ENCODE assay signal across 8 cellular contexts in the genomic region with DNA sequence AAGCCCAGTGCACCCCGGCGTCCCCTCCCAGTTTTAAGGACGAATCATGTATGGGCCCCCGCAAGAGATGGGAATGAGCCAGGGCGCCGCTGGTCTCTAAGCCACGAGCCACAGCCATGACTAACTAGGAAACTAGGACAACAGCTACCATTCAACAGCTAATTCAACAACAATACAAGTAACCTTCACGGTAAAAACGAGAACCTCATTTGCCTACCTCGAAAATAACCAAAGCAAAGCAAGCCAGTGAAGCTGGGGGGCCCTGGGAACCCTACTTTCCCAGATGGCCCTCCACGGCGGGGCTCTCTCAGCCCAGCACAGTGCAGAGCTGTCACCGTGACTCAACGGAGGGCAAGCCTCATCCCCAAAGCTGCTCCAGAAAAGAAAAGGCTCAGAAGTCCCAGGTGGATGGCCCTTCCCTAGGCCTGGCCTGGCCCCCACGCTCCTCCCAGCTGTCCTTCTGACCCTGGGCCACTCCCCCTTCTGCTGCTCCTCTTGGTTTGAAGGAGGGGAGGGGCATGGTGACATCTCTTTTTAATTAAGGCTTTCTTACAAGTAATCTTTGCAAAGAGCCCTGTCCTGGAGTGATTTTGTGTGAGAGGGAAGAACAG.
DNase-seq lines count a peak whose midpoint lies in the region; ATAC-seq and TF ChIP-seq lines count a peak whose summit lies in the region.

No MANE protein-coding gene starts in this region.

- CTCF ChIA-PET in AG04450 (lab: Charles Lee): interaction anchor here (0.7 kb wide), 1 partner anchor 11 kb away, joined by 3 read pairs; no protein-coding TSS in a partner anchor

- DNase-seq in AG04450 (ENCODE audit: low read depth, low spot score) (no peak), HS-5 (ENCODE audit: low read depth) (peak; percentile 24), left ventricle myocardium inferior (no peak), GOT3 (lab: John Stamatoyannopoulos, UW) (no peak), DMS153 (lab: John Stamatoyannopoulos, UW) (no peak)

- H3K27ac ChIP-seq in AG04450 (ENCODE audit: low read depth, low read length): peak overlapping the region; percentile 94
- H3K27ac ChIP-seq in left ventricle myocardium inferior (replicated peaks): peak overlapping the region; percentile 85

- H3K9me3 Mint-ChIP-seq in activated naive CD4-positive, alpha-beta T cell treated with anti-CD3 and anti-CD28 coated beads, Interleukin-2, amount 50 U/mL, for 24 hours: no peaks in the 10 kb centered on the region
- no peaks in the 10 kb centered on the region for H3K9me3 Mint-ChIP-seq in stimulated activated memory B cell treated with anti-CD40 and anti-IgM and Interleukin-4, amounts not matched to agents 10 μg/mL and 1 μg/mL and 100 μg/mL, for 72 hours

- no peaks in the 10 kb centered on the region; the same call in 1 of the 2 replicates for H3K9me3 ChIP-seq in AG04450 (ENCODE audit: control insufficient read depth, insufficient read depth, low read length)
- H3K9me3 ChIP-seq in left ventricle myocardium inferior (replicated peaks): no peaks in the 10 kb centered on the region

- H3K4me3 Mint-ChIP-seq in activated naive CD4-positive, alpha-beta T cell treated with anti-CD3 and anti-CD28 coated beads, Interleukin-2, amount 50 U/mL, for 24 hours: peak overlapping the region; percentile 82
- H3K4me3 Mint-ChIP-seq in stimulated activated memory B cell treated with anti-CD40 and anti-IgM and Interleukin-4, amounts not matched to agents 10 μg/mL and 1 μg/mL and 100 μg/mL, for 72 hours: peak overlapping the region; percentile 60

- intact Hi-C loops in left ventricle myocardium inferior (cut with micrococcal nuclease): no loop called here

- no peaks in the 10 kb centered on the region for H3K36me3 ChIP-seq in left ventricle myocardium inferior

- POLR2A ChIA-PET in AG04450 (lab: Yijun Ruan, JAX): interaction anchor here (1.1 to 1.6 kb wide), 2 partner anchors 55 to 127 kb away, joined by 5 to 6 read pairs; partner anchors contain the start of gene HDAC4

- ATAC-seq in stimulated activated memory B cell treated with anti-CD40 and anti-IgM and Interleukin-4, amounts not matched to agents 10 μg/mL and 1 μg/mL and 100 μg/mL, for 72 hours: peak; percentile 48
- ATAC-seq in HG02623 (IDR thresholded peaks at IDR 0.05; ENCODE audit: unreplicated experiment): no peak

- no peaks in the 10 kb centered on the region for H3K27me3 Mint-ChIP-seq in activated naive CD4-positive, alpha-beta T cell treated with anti-CD3 and anti-CD28 coated beads, Interleukin-2, amount 50 U/mL, for 24 hours
- H3K27me3 Mint-ChIP-seq in stimulated activated memory B cell treated with anti-CD40 and anti-IgM and Interleukin-4, amounts not matched to agents 10 μg/mL and 1 μg/mL and 100 μg/mL, for 72 hours: peaks cover 74% of the 10 kb centered on the region

- no peak for TF ChIP-seq CTCF in AG04450 (IDR thresholded peaks at IDR 0.05; ENCODE audit: low read depth, low read length)
- no peak for TF ChIP-seq CTCF in left ventricle myocardium inferior (IDR thresholded peaks at IDR 0.05; ENCODE audit: borderline replicate concordance)

- peaks cover 82% of the 10 kb centered on the region for H3K4me1 Mint-ChIP-seq in activated naive CD4-positive, alpha-beta T cell treated with anti-CD3 and anti-CD28 coated beads, Interleukin-2, amount 50 U/mL, for 24 hours
- H3K4me1 Mint-ChIP-seq in stimulated activated memory B cell treated with anti-CD40 and anti-IgM and Interleukin-4, amounts not matched to agents 10 μg/mL and 1 μg/mL and 100 μg/mL, for 72 hours: peaks cover 37% of the 10 kb centered on the region

- H3K4me3 ChIP-seq in AG04450 (ENCODE audit: low read depth, low read length) (no peak overlapping the region), left ventricle myocardium inferior (peak overlapping the region; percentile 49)

- peak overlapping the region; percentile 41 for H3K27ac Mint-ChIP-seq in activated naive CD4-positive, alpha-beta T cell treated with anti-CD3 and anti-CD28 coated beads, Interleukin-2, amount 50 U/mL, for 24 hours
- peak overlapping the region; percentile 66 for H3K27ac Mint-ChIP-seq in stimulated activated memory B cell treated with anti-CD40 and anti-IgM and Interleukin-4, amounts not matched to agents 10 μg/mL and 1 μg/mL and 100 μg/mL, for 72 hours

- peaks cover 6% of the 10 kb centered on the region for H3K36me3 Mint-ChIP-seq in activated naive CD4-positive, alpha-beta T cell treated with anti-CD3 and anti-CD28 coated beads, Interleukin-2, amount 50 U/mL, for 24 hours
- H3K36me3 Mint-ChIP-seq in stimulated activated memory B cell treated with anti-CD40 and anti-IgM and Interleukin-4, amounts not matched to agents 10 μg/mL and 1 μg/mL and 100 μg/mL, for 72 hours: peaks cover 6% of the 10 kb centered on the region

- peaks cover 56% of the 10 kb centered on the region for H3K4me1 ChIP-seq in left ventricle myocardium inferior

- no peaks in the 10 kb centered on the region for H3K27me3 ChIP-seq in AG04450 (ENCODE audit: control insufficient read depth, insufficient read depth, low read length)
- H3K27me3 ChIP-seq in left ventricle myocardium inferior (ENCODE audit: low read depth): no peaks in the 10 kb centered on the region
